Comparison of ENCODE assay signal across 13 cellular contexts in the genomic region with DNA sequence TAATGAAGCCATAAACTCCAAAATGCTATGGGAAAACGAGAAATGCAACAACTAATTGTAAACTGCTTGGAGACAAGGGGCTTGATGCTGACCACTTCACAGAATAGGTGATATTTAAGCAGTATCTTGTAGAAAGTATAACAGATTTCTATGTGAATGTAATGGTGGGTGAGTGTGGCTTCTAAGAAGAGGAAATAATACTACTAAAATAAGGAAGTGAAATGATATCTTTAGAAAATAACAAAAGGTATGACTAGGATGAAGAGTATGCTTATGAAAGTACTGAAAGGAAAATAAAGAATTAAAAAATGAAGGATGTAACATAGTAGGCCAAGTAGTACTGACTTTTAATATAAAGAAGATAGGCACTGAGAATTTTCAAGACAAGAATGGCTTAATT.
DNase-seq lines count a peak whose midpoint lies in the region; ATAC-seq, FAIRE-seq and TF ChIP-seq lines count a peak whose summit lies in the region.
"Had no signal": no experiment of that assay in that cellular context is flagged by ENCODE, and none has a peak within 500 bp of the region (broad histone marks: within the 10 kb centered on the region; RNA-seq: fewer than 3 reads in every experiment).

No MANE protein-coding gene starts in this region.

- TF ChIP-seq CTCF in GM12865 (IDR thresholded peaks at IDR 0.05; ENCODE audit: insufficient read depth, low read depth, low read length, missing control alignments) = no peak

- H3K4me3 ChIP-seq in GM12865 (ENCODE audit: low read depth, low read length) = no peak overlapping the region

- FAIRE-seq in RCC 7860 (lab: Jason Lieb, UNC) = no peak

- peak; percentile 68 for ATAC-seq in GM19463 (IDR thresholded peaks at IDR 0.05; ENCODE audit: unreplicated experiment)
- peak; percentile 76 for ATAC-seq in HG02981 (IDR thresholded peaks at IDR 0.05; ENCODE audit: unreplicated experiment)
- no peak for ATAC-seq in left lobe of liver
- ATAC-seq: esophagus mucosa; naive thymus-derived CD8-positive, alpha-beta T cell had no signal

- DNase-seq in GM12865 (ENCODE audit: low read depth) = peak; percentile 13
- peak; percentile 6 for DNase-seq in NAMALWA (ENCODE audit: low spot score)
- DNase-seq in RCC 7860 (ENCODE audit: low spot score) = no peak
- DNase-seq in left lobe of liver (ENCODE audit: low spot score) = no peak
- no peak for DNase-seq in activated T-cell treated with anti-CD3 and anti-CD28 coated beads for 4 hours
- no peak for DNase-seq in NCI-H748 (lab: John Stamatoyannopoulos, UW; ENCODE audit: unreplicated experiment)
- DNase-seq: GOT3; IMR-90; naive thymus-derived CD8-positive, alpha-beta T cell; stimulated activated CD8-positive, alpha-beta memory T cell treated with anti-CD3 and anti-CD28 coated beads, Interleukin-4, amount 100 ng/mL, for 48 hours had no signal

Comparison
In these comparisons a context has a peak if more than half of its experiments do, and no peak if none do; other contexts are left out.
1. DNase-seq: peak in GM12865 (single experiment) and NAMALWA (single experiment); none in RCC 7860 (single experiment), left lobe of liver (single experiment), activated T-cell treated with anti-CD3 and anti-CD28 coated beads for 4 hours (single experiment) and NCI-H748 (single experiment).